9 cellular contexts compared by ENCODE assay signal in genomic region chr4:76748649-76749048, GRCh38.
DNase-seq lines count a peak whose midpoint lies in the region; ATAC-seq and TF ChIP-seq lines count a peak whose summit lies in the region.
"Had no signal": no experiment of that assay in that cellular context is flagged by ENCODE, and none has a peak within 500 bp of the region (broad histone marks: within the 10 kb centered on the region; RNA-seq: fewer than 3 reads in every experiment).

No MANE protein-coding gene starts in this region.

- no peaks in the 10 kb centered on the region for H3K27me3 ChIP-seq in KMS-11 (ENCODE audit: insufficient read depth, low read depth)
- H3K27me3 ChIP-seq: SJSA1 had no signal

- H3K4me3 Mint-ChIP-seq in activated B cell treated with CpG ODN at 0.5 μM for 24 hours, result no peak overlapping the region

- H3K9me3 Mint-ChIP-seq in activated B cell treated with CpG ODN at 0.5 μM for 24 hours, result peaks cover 7% of the 10 kb centered on the region

- no peak overlapping the region for H3K4me3 ChIP-seq in KMS-11 (IDR thresholded peaks at IDR 0.05; ENCODE audit: insufficient read depth, low read depth, low read length)
- H3K4me3 ChIP-seq: SJSA1 had no signal

- no peak for TF ChIP-seq POLR2A in GM18505 (IDR thresholded peaks at IDR 0.05; ENCODE audit: borderline replicate concordance, extremely low read depth, insufficient read depth, insufficient read length)

- DNase-seq in activated B cell treated with CpG ODN at 0.5 μM for 24 hours (no peak), left kidney (ENCODE audit: low read depth, low spot score) (peak; percentile 66), activated gamma-delta T cell treated with Interleukin-2 at 50 U/mL for 16 hours (no peak)
- no peak for DNase-seq in stimulated activated CD4-positive, alpha-beta T cell treated with anti-CD3 and anti-CD28 coated beads, Interleukin-2, amount 100 ng/mL, for 24 hours

- H3K27ac ChIP-seq in KMS-11, result no peak overlapping the region
- H3K27ac ChIP-seq: SJSA1 had no signal

- no peaks in the 10 kb centered on the region for H3K4me1 Mint-ChIP-seq in activated B cell treated with CpG ODN at 0.5 μM for 24 hours

- CTCF ChIA-PET in activated B cell treated with CpG ODN at 0.5 μM for 24 hours (lab: Charles Lee), result no interaction called here

- H3K4me2 ChIP-seq in KMS-11, result peak overlapping the region; percentile 3; the same call in 1 of the 2 replicates

- H3K4me1 ChIP-seq in KMS-11 (ENCODE audit: low read depth, poor library complexity, severe bottlenecking), result peaks cover 25% of the 10 kb centered on the region

- POLR2A ChIA-PET in activated B cell treated with CpG ODN at 0.5 μM for 24 hours (lab: Charles Lee), result no interaction called here

- no peak overlapping the region for H2AFZ ChIP-seq in KMS-11 (ENCODE audit: low read depth)

- intact Hi-C loops in activated B cell treated with CpG ODN at 0.5 μM for 24 hours (cut with micrococcal nuclease), result loop anchor here (1.0 to 5.0 kb wide), 3 partner anchors 241 to 571 kb away; no protein-coding TSS in a partner anchor

- ATAC-seq in activated B cell treated with CpG ODN at 0.5 μM for 24 hours (ENCODE audit: low read depth) (peak; percentile 21), HG03432 (IDR thresholded peaks at IDR 0.05; ENCODE audit: unreplicated experiment) (no peak), GM18505 (IDR thresholded peaks at IDR 0.05; ENCODE audit: unreplicated experiment) (no peak)

- H3K36me3 Mint-ChIP-seq in activated B cell treated with CpG ODN at 0.5 μM for 24 hours (ENCODE audit: low read depth), result no peaks in the 10 kb centered on the region

- no peaks in the 10 kb centered on the region for H3K36me3 ChIP-seq in KMS-11 (ENCODE audit: insufficient read depth)

- H3K27me3 Mint-ChIP-seq in activated B cell treated with CpG ODN at 0.5 μM for 24 hours, result peaks cover 3% of the 10 kb centered on the region

- no peaks in the 10 kb centered on the region for H3K79me2 ChIP-seq in KMS-11 (ENCODE audit: insufficient read depth, low read depth)

- H3K9ac ChIP-seq in KMS-11, result no peak overlapping the region

- H4K20me1 ChIP-seq in KMS-11 (ENCODE audit: insufficient read depth), result no peaks in the 10 kb centered on the region

- peak; percentile 56 for TF ChIP-seq CTCF in GM12873 (IDR thresholded peaks at IDR 0.05; ENCODE audit: insufficient read depth, low read depth, low read length, missing control alignments)
- TF ChIP-seq CTCF in KMS-11 (conservative IDR thresholded peaks at IDR 0.05; ENCODE audit: low read depth, low read length), result peak; percentile 48
- no peak for TF ChIP-seq CTCF in activated B cell treated with CpG ODN at 0.5 μM for 24 hours (IDR thresholded peaks at IDR 0.05)

- H3K27ac Mint-ChIP-seq in activated B cell treated with CpG ODN at 0.5 μM for 24 hours, result no peak overlapping the region
